8 cellular contexts compared by ENCODE assay signal in the genomic region with DNA sequence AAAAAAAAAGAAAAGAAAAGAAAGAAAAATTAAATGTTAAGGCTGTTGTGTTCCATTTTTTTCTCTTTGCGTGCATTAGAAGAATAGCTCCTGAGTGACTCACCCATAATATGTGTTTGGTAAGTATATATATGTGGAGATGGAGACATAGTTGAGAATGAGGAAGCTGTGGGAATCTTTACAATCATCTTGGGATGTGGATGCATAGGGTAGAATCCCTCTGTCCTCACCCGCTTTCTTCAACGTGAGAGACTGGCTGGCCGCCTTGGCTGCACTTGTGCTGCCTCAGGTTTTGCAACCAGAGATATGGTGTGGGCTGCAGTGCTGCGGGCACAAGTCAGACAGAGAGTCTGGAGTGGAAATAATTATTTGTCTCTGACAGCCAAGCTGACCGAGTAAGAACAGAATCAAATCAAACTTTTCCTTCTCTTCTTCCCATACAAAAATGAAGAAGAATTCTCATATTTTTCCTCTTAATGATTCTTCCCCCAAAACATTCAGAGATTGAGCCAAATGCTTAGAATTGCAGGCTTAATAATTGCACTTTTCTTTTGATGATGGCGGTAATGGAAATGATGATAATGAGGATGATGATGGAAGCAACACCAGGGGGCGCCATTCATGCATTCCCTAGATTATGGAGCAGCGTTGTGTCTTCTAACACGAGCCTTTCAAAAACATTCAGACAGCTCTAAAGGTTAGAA.
DNase-seq lines count a peak whose midpoint lies in the region; ATAC-seq and TF ChIP-seq lines count a peak whose summit lies in the region.

No MANE protein-coding gene starts in this region.

- no peak overlapping the region for H2AFZ ChIP-seq in OCI-LY1 (ENCODE audit: low read length)

- no peaks in the 10 kb centered on the region for H3K36me3 ChIP-seq in OCI-LY1 (ENCODE audit: insufficient read depth, low read length)

- ATAC-seq in GM19324 (IDR thresholded peaks at IDR 0.05; ENCODE audit: low FRiP score, unreplicated experiment) (no peak), HG03469 (IDR thresholded peaks at IDR 0.05; ENCODE audit: unreplicated experiment) (no peak)

- no peaks in the 10 kb centered on the region for H3K9me2 ChIP-seq in OCI-LY1 (ENCODE audit: low read depth, low read length)

- no peak overlapping the region for H3K4me2 ChIP-seq in OCI-LY1 (ENCODE audit: low read length)

- no peaks in the 10 kb centered on the region for H3K9me3 ChIP-seq in OCI-LY1 (ENCODE audit: low read length)

- no peaks in the 10 kb centered on the region for H3K4me1 ChIP-seq in OCI-LY1 (ENCODE audit: insufficient read depth, low read length, severe bottlenecking)

- peak; percentile 60 for TF ChIP-seq CTCF in GM12873 (IDR thresholded peaks at IDR 0.05; ENCODE audit: insufficient read depth, low read depth, low read length, missing control alignments)
- TF ChIP-seq CTCF in OCI-LY1 (IDR thresholded peaks at IDR 0.05; ENCODE audit: low read length) = peak; percentile 55; the same call in 1 of the 2 replicates
- TF ChIP-seq CTCF in epithelial cell of esophagus (IDR thresholded peaks at IDR 0.05; ENCODE audit: insufficient read depth, low read depth, low read length, missing control alignments) = no peak
- peak; percentile 43 for TF ChIP-seq CTCF in retinal pigment epithelial cell (conservative IDR thresholded peaks at IDR 0.05; ENCODE audit: low read depth, low read length)

- no peak overlapping the region for H3K27ac ChIP-seq in OCI-LY1 (ENCODE audit: low read depth, low read length, poor library complexity, severe bottlenecking)

- no peaks in the 10 kb centered on the region for H3K79me2 ChIP-seq in OCI-LY1 (ENCODE audit: insufficient read depth, low read length)

- H3K4me3 ChIP-seq in OCI-LY1 (ENCODE audit: low read depth, low read length, poor library complexity, severe bottlenecking) = no peak overlapping the region
- no peak overlapping the region for H3K4me3 ChIP-seq in epithelial cell of esophagus (ENCODE audit: low read length)
- H3K4me3 ChIP-seq in retinal pigment epithelial cell (ENCODE audit: low read length) = no peak overlapping the region

- no peaks in the 10 kb centered on the region for H3K27me3 ChIP-seq in OCI-LY1 (ENCODE audit: insufficient read depth, low read length)

- DNase-seq in epithelial cell of esophagus (ENCODE audit: low read depth) = peak; percentile 51
- no peak for DNase-seq in retinal pigment epithelial cell (ENCODE audit: low read depth)
- DNase-seq in GF-D8 (lab: John Stamatoyannopoulos, UW) = no peak
- no peak for DNase-seq in SW 1271 (lab: John Stamatoyannopoulos, UW)

- no peak overlapping the region for H3K9ac ChIP-seq in OCI-LY1 (ENCODE audit: low read length)

- H3F3A ChIP-seq in OCI-LY1 (ENCODE audit: insufficient read depth, low read length) = no peaks in the 10 kb centered on the region

- no peaks in the 10 kb centered on the region for H4K20me1 ChIP-seq in OCI-LY1 (ENCODE audit: insufficient read depth, low read length)
